Comparison of ENCODE assay signal across 8 cellular contexts in genomic region chr11:108697872-108698473, GRCh38. TPM values are rescaled to one million over a fixed set of nuclear protein-coding genes. Genes with fewer than 3 reads are reported as not detected.
A peak's percentile ranks its signal among the peaks of the same experiment; 100 is the strongest.
DNase-seq lines count a peak whose midpoint lies in the region; ATAC-seq, FAIRE-seq and TF ChIP-seq lines count a peak whose summit lies in the region.

No MANE protein-coding gene starts in this region.

- CTCF ChIA-PET in activated CD8-positive, alpha-beta T cell treated with anti-CD3 and anti-CD28 coated beads for 36 hours (lab: Charles Lee), result interaction anchor here (0.7 to 2.5 kb wide), 20 partner anchors 8 to 202 kb away, joined by 3 to 18 read pairs (median 4); no protein-coding TSS in a partner anchor

- no peak for TF ChIP-seq POLR2A in ovary (IDR thresholded peaks at IDR 0.05)

- DNase-seq in DMS53 treated with DMSO at 0.1 percent for 48 hours (lab: John Stamatoyannopoulos, UW; ENCODE audit: unreplicated experiment) (peak; percentile 39), NCI-H524 (lab: John Stamatoyannopoulos, UW) (peak; percentile 26 to 61), frontal cortex (ENCODE audit: low spot score in 2 of 2) (peak; percentile 17 to 48), ovary (peak in 4 of 5 donors; percentile 21 to 49 (median 36)), mesenteric fat pad (ENCODE audit: low spot score) (no peak)
- peak; percentile 67 for DNase-seq in activated CD8-positive, alpha-beta T cell treated with anti-CD3 and anti-CD28 coated beads for 36 hours

- 65 to 68% (median 65%) methylated on average over 3 of the region's 3 CpGs for WGBS in ovary, 3 donors

- FAIRE-seq in frontal cortex (lab: Jason Lieb, UNC), result no peak

- POLR2A ChIA-PET in activated CD8-positive, alpha-beta T cell treated with anti-CD3 and anti-CD28 coated beads for 36 hours (lab: Charles Lee), result no interaction called here

- H3K36me3 ChIP-seq in ovary, result no peaks in the 10 kb centered on the region

- H3K4me1 ChIP-seq in ovary (ENCODE audit: insufficient read depth), result no peaks in the 10 kb centered on the region

- intact Hi-C loops in activated CD8-positive, alpha-beta T cell treated with anti-CD3 and anti-CD28 coated beads for 36 hours (cut with micrococcal nuclease), result no loop called here
- intact Hi-C loops in ovary (cut with DNase I), result no loop called here

- peak; percentile 66 for ATAC-seq in GM19397 (IDR thresholded peaks at IDR 0.05; ENCODE audit: unreplicated experiment)
- peak; percentile 85 for ATAC-seq in HG03442 (IDR thresholded peaks at IDR 0.05; ENCODE audit: unreplicated experiment)
- ATAC-seq in activated CD8-positive, alpha-beta T cell treated with anti-CD3 and anti-CD28 coated beads for 36 hours, result peak; percentile 81

- no peak overlapping the region for H3K27ac Mint-ChIP-seq in activated CD8-positive, alpha-beta T cell treated with anti-CD3 and anti-CD28 coated beads for 36 hours

- H3K4me3 ChIP-seq in ovary, result no peak overlapping the region

- TF ChIP-seq CTCF in activated CD8-positive, alpha-beta T cell treated with anti-CD3 and anti-CD28 coated beads for 36 hours (IDR thresholded peaks at IDR 0.05), result peak; percentile 75
- peak; percentile 61 to 80 (median 65) for TF ChIP-seq CTCF in ovary (IDR thresholded peaks at IDR 0.05)

- TF ChIP-seq EP300 in ovary (IDR thresholded peaks at IDR 0.05), result no peak

- no peak overlapping the region for H3K27ac ChIP-seq in ovary

- no peaks in the 10 kb centered on the region for H3K27me3 ChIP-seq in ovary

- H3K4me1 Mint-ChIP-seq in activated CD8-positive, alpha-beta T cell treated with anti-CD3 and anti-CD28 coated beads for 36 hours (ENCODE audit: low read depth), result peaks cover 7% of the 10 kb centered on the region

- no peak overlapping the region for H3K4me3 Mint-ChIP-seq in activated CD8-positive, alpha-beta T cell treated with anti-CD3 and anti-CD28 coated beads for 36 hours

- no peaks in the 10 kb centered on the region for H3K9me3 ChIP-seq in ovary

- no peaks in the 10 kb centered on the region for H3K9me3 Mint-ChIP-seq in activated CD8-positive, alpha-beta T cell treated with anti-CD3 and anti-CD28 coated beads for 36 hours

- no peaks in the 10 kb centered on the region for H3K27me3 Mint-ChIP-seq in activated CD8-positive, alpha-beta T cell treated with anti-CD3 and anti-CD28 coated beads for 36 hours

- H3K36me3 Mint-ChIP-seq in activated CD8-positive, alpha-beta T cell treated with anti-CD3 and anti-CD28 coated beads for 36 hours (ENCODE audit: low read depth), result peaks cover 40% of the 10 kb centered on the region

RNA-seq across cellular contexts. Expression of gene DDX10, which starts 33.1 kb away (rescaled TPM):
- 10 to 100 TPM; 45.4 to 46.3 TPM for total RNA-seq in activated CD8-positive, alpha-beta T cell treated with anti-CD3 and anti-CD28 coated beads for 36 hours
- 31.4 TPM for total RNA-seq in frontal cortex
- 10 to 100 TPM; 13.1 to 34.3 (median 26.4) TPM for total RNA-seq in ovary
- 10 to 100 TPM; 18.3 to 20.0 TPM for polyA plus RNA-seq in ovary
- 27.7 TPM for total RNA-seq in mesenteric fat pad
